ENCODE assay signal across 15 cellular contexts in genomic region chr5:54022156-54022685, GRCh38.
DNase-seq lines count a peak whose midpoint lies in the region; ATAC-seq and TF ChIP-seq lines count a peak whose summit lies in the region.
"Had no signal": no experiment of that assay in that cellular context is flagged by ENCODE, and none has a peak within 500 bp of the region (broad histone marks: within the 10 kb centered on the region; RNA-seq: fewer than 3 reads in every experiment).

No MANE protein-coding gene starts in this region.

- H3K4me3 ChIP-seq in HUES64 (ENCODE audit: low read length) (no peak overlapping the region), mesodermal cell (ENCODE audit: extremely low read depth, insufficient read depth, low read length, poor library complexity, severe bottlenecking) (no peak overlapping the region)
- H3K4me3 ChIP-seq: skin epidermis, thoracic aorta had no signal

- H3K27ac Mint-ChIP-seq in Calu3 (ENCODE audit: unreplicated experiment), result peak overlapping the region; percentile 5
- H3K27ac Mint-ChIP-seq in activated T-helper 1 cell treated with anti-CD3 and anti-CD28 coated beads, Interleukin-12 subunit alpha, Interleukin-12 subunit beta, Interleukin-2, Interleukin-4 antibody, amounts not matched to agents 30 ng/mL and 10 ng/mL and 1 ng/mL, durations not matched to agents 14 hours and 24 hours and 36 hours, result peak overlapping the region; percentile 67

- no peaks in the 10 kb centered on the region for H3K36me3 ChIP-seq in HUES64 (ENCODE audit: insufficient read depth, low read length)
- H3K36me3 ChIP-seq in mesodermal cell (ENCODE audit: control insufficient read depth, insufficient read depth, low read length), result no peaks in the 10 kb centered on the region
- H3K36me3 ChIP-seq: thoracic aorta had no signal

- peak overlapping the region; percentile 59 for H3K27ac ChIP-seq in HUES64 (ENCODE audit: low read depth, low read length)
- peak overlapping the region; percentile 76 for H3K27ac ChIP-seq in mesodermal cell (ENCODE audit: low read depth, low read length, severe bottlenecking)
- H3K27ac ChIP-seq: RWPE1, skin epidermis, thoracic aorta had no signal

- TF ChIP-seq CTCF in Calu3 (IDR thresholded peaks at IDR 0.05; ENCODE audit: unreplicated experiment) (no peak), GM20000 (IDR thresholded peaks at IDR 0.05; ENCODE audit: extremely low read depth, missing control alignments) (no peak)

- H3K4me1 ChIP-seq in HUES64 (ENCODE audit: insufficient read depth, low read length) (peaks cover 52% of the 10 kb centered on the region), mesodermal cell (ENCODE audit: control insufficient read depth, insufficient read depth, low read length, poor library complexity, severe bottlenecking) (peaks cover 28% of the 10 kb centered on the region)

- intact Hi-C loops in Calu3 (cut with micrococcal nuclease; ENCODE audit: unreplicated experiment), result no loop called here
- intact Hi-C loops in activated T-helper 1 cell treated with anti-CD3 and anti-CD28 coated beads, Interleukin-12 subunit alpha, Interleukin-12 subunit beta, Interleukin-2, Interleukin-4 antibody, amounts not matched to agents 30 ng/mL and 10 ng/mL and 1 ng/mL, durations not matched to agents 14 hours and 24 hours and 36 hours (cut with micrococcal nuclease), result loop anchor here (5.0 kb wide), 1 partner anchor 290 kb away; the partner anchor contains the start of gene ARL15

- H3K9ac ChIP-seq in HUES64 (ENCODE audit: low read depth, low read length), result peak overlapping the region; percentile 12; the same call in 1 of the 2 replicates

- ATAC-seq in HG02571 (IDR thresholded peaks at IDR 0.05; ENCODE audit: unreplicated experiment), result no peak
- ATAC-seq: left colon had no signal

- H3K9me3 ChIP-seq in HUES64 (ENCODE audit: insufficient read depth, low read depth, low read length) (no peaks in the 10 kb centered on the region), mesodermal cell (ENCODE audit: control insufficient read depth, low read length) (no peaks in the 10 kb centered on the region)
- H3K9me3 ChIP-seq: thoracic aorta had no signal

- no peaks in the 10 kb centered on the region for H3K9me3 Mint-ChIP-seq in Calu3 (ENCODE audit: low read depth, unreplicated experiment)
- no peaks in the 10 kb centered on the region for H3K9me3 Mint-ChIP-seq in activated T-helper 1 cell treated with anti-CD3 and anti-CD28 coated beads, Interleukin-12 subunit alpha, Interleukin-12 subunit beta, Interleukin-2, Interleukin-4 antibody, amounts not matched to agents 30 ng/mL and 10 ng/mL and 1 ng/mL, durations not matched to agents 14 hours and 24 hours and 36 hours
- H3K9me3 Mint-ChIP-seq: neural crest cell had no signal

- H3K27me3 ChIP-seq in HUES64 (ENCODE audit: insufficient read depth, low read length), result no peaks in the 10 kb centered on the region

- H3K4me1 Mint-ChIP-seq in Calu3 (ENCODE audit: low read depth, unreplicated experiment), result peaks cover 15% of the 10 kb centered on the region
- H3K4me1 Mint-ChIP-seq in activated T-helper 1 cell treated with anti-CD3 and anti-CD28 coated beads, Interleukin-12 subunit alpha, Interleukin-12 subunit beta, Interleukin-2, Interleukin-4 antibody, amounts not matched to agents 30 ng/mL and 10 ng/mL and 1 ng/mL, durations not matched to agents 14 hours and 24 hours and 36 hours (ENCODE audit: low read depth), result peaks cover 31% of the 10 kb centered on the region

- BruUV-seq in Calu3 (replicated peaks; lab: Mats Ljungman, UMichigan), result no TSS peak

- CTCF ChIA-PET in Calu3 (lab: Charles Lee), result no interaction called here

- 88% methylated on average over 3 of the region's 3 CpGs for WGBS in HUES64
- 64 to 77% methylated on average over 3 of the region's 3 CpGs for WGBS in mesodermal cell (ENCODE audit: insufficient coverage in 2 of 2), 2 experiments

- no peaks in the 10 kb centered on the region for H3K36me3 Mint-ChIP-seq in Calu3 (ENCODE audit: insufficient read depth, unreplicated experiment)
- peaks cover 2% of the 10 kb centered on the region for H3K36me3 Mint-ChIP-seq in activated T-helper 1 cell treated with anti-CD3 and anti-CD28 coated beads, Interleukin-12 subunit alpha, Interleukin-12 subunit beta, Interleukin-2, Interleukin-4 antibody, amounts not matched to agents 30 ng/mL and 10 ng/mL and 1 ng/mL, durations not matched to agents 14 hours and 24 hours and 36 hours (ENCODE audit: low read depth)

- H3K27me3 Mint-ChIP-seq in Calu3 (ENCODE audit: unreplicated experiment), result no peaks in the 10 kb centered on the region
- no peaks in the 10 kb centered on the region for H3K27me3 Mint-ChIP-seq in activated T-helper 1 cell treated with anti-CD3 and anti-CD28 coated beads, Interleukin-12 subunit alpha, Interleukin-12 subunit beta, Interleukin-2, Interleukin-4 antibody, amounts not matched to agents 30 ng/mL and 10 ng/mL and 1 ng/mL, durations not matched to agents 14 hours and 24 hours and 36 hours (ENCODE audit: insufficient read depth)

- DNase-seq in Calu3 (no peak), KG1 (lab: John Stamatoyannopoulos, UW) (no peak), GM20000 (ENCODE audit: low spot score) (no peak)
- no peak for DNase-seq in activated T-helper 1 cell treated with anti-CD3 and anti-CD28 coated beads, Interleukin-12 subunit alpha, Interleukin-12 subunit beta, Interleukin-2, Interleukin-4 antibody, amounts not matched to agents 30 ng/mL and 10 ng/mL and 1 ng/mL, durations not matched to agents 14 hours and 24 hours and 36 hours (ENCODE audit: low spot score)
- DNase-seq: activated T-cell treated with anti-CD3 and anti-CD28 coated beads for 4 hours, glutamatergic neuron, left colon, NCI-H1105 treated with DMSO at 0.1 percent for 48 hours had no signal

- no peak overlapping the region for H3K4me3 Mint-ChIP-seq in Calu3 (ENCODE audit: low read depth, unreplicated experiment)
- H3K4me3 Mint-ChIP-seq in activated T-helper 1 cell treated with anti-CD3 and anti-CD28 coated beads, Interleukin-12 subunit alpha, Interleukin-12 subunit beta, Interleukin-2, Interleukin-4 antibody, amounts not matched to agents 30 ng/mL and 10 ng/mL and 1 ng/mL, durations not matched to agents 14 hours and 24 hours and 36 hours, result peak overlapping the region; percentile 77
- H3K4me3 Mint-ChIP-seq: neural crest cell had no signal
